In the genomic region with DNA sequence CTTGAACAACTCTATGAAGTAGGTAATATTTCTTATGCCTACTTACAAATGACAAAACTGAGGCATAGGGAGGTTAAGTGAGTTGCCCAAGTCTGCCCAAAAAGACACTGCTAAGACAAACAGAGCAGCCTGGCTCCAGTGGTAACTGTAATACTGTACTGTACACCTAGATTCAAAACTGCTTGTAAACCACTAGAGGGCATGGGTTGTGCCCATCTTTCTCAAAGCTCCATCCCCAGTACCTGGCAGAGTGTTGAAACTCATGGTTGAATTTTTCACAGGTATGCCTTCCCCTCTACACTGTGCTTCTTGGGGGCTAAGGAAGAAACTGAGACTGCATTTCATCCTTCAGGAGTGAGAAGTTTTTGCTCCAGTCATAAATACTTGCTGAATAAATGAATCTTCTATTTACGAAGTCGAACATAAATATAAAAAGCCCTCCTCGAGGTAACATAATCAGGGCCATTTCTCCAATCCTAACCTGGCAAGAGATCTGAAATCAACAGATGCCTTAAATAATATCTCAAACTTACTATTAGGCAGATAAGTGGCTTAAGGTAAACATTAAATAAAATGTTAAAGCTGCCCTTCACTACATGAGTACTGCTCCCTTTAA, we compare ENCODE assay signal across 8 cellular contexts.
DNase-seq lines count a peak whose midpoint lies in the region; ATAC-seq, FAIRE-seq and TF ChIP-seq lines count a peak whose summit lies in the region.

No MANE protein-coding gene starts in this region.

- H3K4me3 ChIP-seq in NB4 (ENCODE audit: low read depth, low read length): peak overlapping the region; percentile 75

- TF ChIP-seq CTCF in D721Med (IDR thresholded peaks at IDR 0.05; ENCODE audit: insufficient read depth, missing control alignments): peak; percentile 59
- peak; percentile 55 for TF ChIP-seq CTCF in NB4 (IDR thresholded peaks at IDR 0.05; ENCODE audit: low read depth, low read length)

- ATAC-seq in GM21619 (IDR thresholded peaks at IDR 0.05; ENCODE audit: unreplicated experiment) (peak; percentile 43), GM21717 (IDR thresholded peaks at IDR 0.05; ENCODE audit: unreplicated experiment) (no peak)

- DNase-seq in D721Med (ENCODE audit: insufficient read length, low spot score) (no peak), NB4 (ENCODE audit: low read depth) (peak; percentile 62), SKM-1 (lab: John Stamatoyannopoulos, UW; ENCODE audit: unreplicated experiment) (peak; percentile 50), T47D (ENCODE audit: low read depth in 1 of 2, low spot score in 1 of 2) (peak; percentile 36 to 75), islet precursor cell (peak; percentile 68)
- peak; percentile 9 for DNase-seq in stimulated activated CD4-positive, alpha-beta T cell treated with anti-CD3 and anti-CD28 coated beads, Interleukin-2, amount 100 ng/mL, for 4 hours (ENCODE audit: low read depth)

- in situ Hi-C loops in T47D (cut with HindIII; ENCODE audit: low pct_unique_long_range_greater_than_20kb, low sequenced_read_pairs): no loop called here

- TF ChIP-seq POLR2A in NB4 (IDR thresholded peaks at IDR 0.05; ENCODE audit: extremely low read depth, insufficient read length): no peak

- FAIRE-seq in D721Med (lab: Jason Lieb, UNC): no peak
